Comparison of ENCODE assay signal across 14 cellular contexts in the genomic region with DNA sequence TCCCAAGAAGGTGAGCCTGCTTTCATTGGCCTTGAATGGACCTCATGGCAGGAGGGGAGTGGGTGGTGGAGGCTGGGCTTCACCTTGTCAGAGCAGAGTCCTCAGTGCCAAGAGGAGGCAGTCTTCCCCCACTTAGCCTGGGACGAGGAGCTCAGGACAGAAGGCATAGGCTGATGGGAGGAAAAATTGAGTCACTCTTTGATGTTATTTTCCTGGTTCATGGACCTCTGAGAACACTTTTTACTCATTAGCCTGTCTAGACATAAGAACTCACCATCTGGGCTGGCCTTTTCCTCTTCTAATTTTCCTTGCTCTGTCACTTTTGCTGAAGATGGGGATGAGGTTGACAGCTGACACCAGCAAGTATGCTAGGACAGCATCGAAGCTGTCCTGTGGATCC.
DNase-seq lines count a peak whose midpoint lies in the region; TF ChIP-seq lines count a peak whose summit lies in the region.
"Had no signal": no experiment of that assay in that cellular context is flagged by ENCODE, and none has a peak within 500 bp of the region (broad histone marks: within the 10 kb centered on the region; RNA-seq: fewer than 3 reads in every experiment).

No MANE protein-coding gene starts in this region.

- no peaks in the 10 kb centered on the region for H3K36me3 Mint-ChIP-seq in activated T-helper 1 cell treated with anti-CD3 and anti-CD28 coated beads, Interleukin-12 subunit alpha, Interleukin-12 subunit beta, Interleukin-2, Interleukin-4 antibody, amounts not matched to agents 30 ng/mL and 10 ng/mL and 1 ng/mL, durations not matched to agents 14 hours and 24 hours and 36 hours (ENCODE audit: low read depth)

- H3K9me3 ChIP-seq in thyroid gland = no peaks in the 10 kb centered on the region
- H3K9me3 ChIP-seq: pancreas, tibial artery had no signal

- WGBS in thyroid gland, 2 donors = 78 to 89% methylated on average over 2 of the region's 2 CpGs

- H3K4me3 Mint-ChIP-seq in activated T-helper 1 cell treated with anti-CD3 and anti-CD28 coated beads, Interleukin-12 subunit alpha, Interleukin-12 subunit beta, Interleukin-2, Interleukin-4 antibody, amounts not matched to agents 30 ng/mL and 10 ng/mL and 1 ng/mL, durations not matched to agents 14 hours and 24 hours and 36 hours = no peak overlapping the region
- H3K4me3 Mint-ChIP-seq: activated T-cell treated with anti-CD3 and anti-CD28 coated beads, Interleukin-2, amount 50 U/mL, for 4 hours; B cell had no signal

- H3K4me3 ChIP-seq in thyroid gland (replicated peaks in 1 of 3) = no peak overlapping the region
- H3K4me3 ChIP-seq: pancreas, tibial artery had no signal

- no peaks in the 10 kb centered on the region for H3K4me1 ChIP-seq in thyroid gland
- H3K4me1 ChIP-seq: pancreas had no signal

- DNase-seq in stimulated activated CD4-positive, alpha-beta T cell treated with anti-CD3 and anti-CD28 coated beads, Interleukin-15, amount 100 ng/mL, for 24 hours = peak; percentile 28
- DNase-seq in stimulated activated CD4-positive, alpha-beta T cell treated with anti-CD3 and anti-CD28 coated beads, Interleukin-4, amount 100 ng/mL, for 4 hours = no peak
- no peak for DNase-seq in activated T-helper 1 cell treated with anti-CD3 and anti-CD28 coated beads, Interleukin-12 subunit alpha, Interleukin-12 subunit beta, Interleukin-2, Interleukin-4 antibody, amounts not matched to agents 30 ng/mL and 10 ng/mL and 1 ng/mL, durations not matched to agents 14 hours and 24 hours and 36 hours (ENCODE audit: low spot score)
- peak; percentile 80 for DNase-seq in glomerular visceral epithelial cell (ENCODE audit: extremely low spot score)
- no peak for DNase-seq in effector CD8-positive, alpha-beta T cell (lab: John Stamatoyannopoulos, UW)
- no peak for DNase-seq in thyroid gland
- DNase-seq in activated CD8-positive, alpha-beta memory T cell treated with anti-CD3 and anti-CD28 coated beads for 24 hours = no peak
- DNase-seq in NCI-H345 (lab: John Stamatoyannopoulos, UW) = no peak
- DNase-seq: activated T-cell treated with anti-CD3 and anti-CD28 coated beads, Interleukin-2, amount 50 U/mL, for 4 hours; NCI-H2227 treated with DMSO at 0.1 percent for 48 hours; tibial artery had no signal

- no peak for TF ChIP-seq CTCF in thyroid gland (IDR thresholded peaks at IDR 0.05)

- peaks cover 37% of the 10 kb centered on the region for H3K4me1 Mint-ChIP-seq in activated T-helper 1 cell treated with anti-CD3 and anti-CD28 coated beads, Interleukin-12 subunit alpha, Interleukin-12 subunit beta, Interleukin-2, Interleukin-4 antibody, amounts not matched to agents 30 ng/mL and 10 ng/mL and 1 ng/mL, durations not matched to agents 14 hours and 24 hours and 36 hours (ENCODE audit: low read depth)

- peaks cover 8% of the 10 kb centered on the region for H3K27me3 Mint-ChIP-seq in activated T-helper 1 cell treated with anti-CD3 and anti-CD28 coated beads, Interleukin-12 subunit alpha, Interleukin-12 subunit beta, Interleukin-2, Interleukin-4 antibody, amounts not matched to agents 30 ng/mL and 10 ng/mL and 1 ng/mL, durations not matched to agents 14 hours and 24 hours and 36 hours (ENCODE audit: insufficient read depth)

- intact Hi-C loops in activated T-helper 1 cell treated with anti-CD3 and anti-CD28 coated beads, Interleukin-12 subunit alpha, Interleukin-12 subunit beta, Interleukin-2, Interleukin-4 antibody, amounts not matched to agents 30 ng/mL and 10 ng/mL and 1 ng/mL, durations not matched to agents 14 hours and 24 hours and 36 hours (cut with micrococcal nuclease) = loop anchor here (5.0 kb wide), 1 partner anchor 393 kb away; no protein-coding TSS in a partner anchor
- intact Hi-C loops in thyroid gland (cut with DNase I) = no loop called here

- H3K27ac ChIP-seq in thyroid gland = no peak overlapping the region
- H3K27ac ChIP-seq: pancreas, tibial artery, VCaP had no signal

- no peak for TF ChIP-seq POLR2A in thyroid gland (IDR thresholded peaks at IDR 0.05)

- H3K27ac Mint-ChIP-seq in activated T-helper 1 cell treated with anti-CD3 and anti-CD28 coated beads, Interleukin-12 subunit alpha, Interleukin-12 subunit beta, Interleukin-2, Interleukin-4 antibody, amounts not matched to agents 30 ng/mL and 10 ng/mL and 1 ng/mL, durations not matched to agents 14 hours and 24 hours and 36 hours = peak overlapping the region; percentile 21
- H3K27ac Mint-ChIP-seq: B cell had no signal

- no peaks in the 10 kb centered on the region for H3K9me3 Mint-ChIP-seq in activated T-helper 1 cell treated with anti-CD3 and anti-CD28 coated beads, Interleukin-12 subunit alpha, Interleukin-12 subunit beta, Interleukin-2, Interleukin-4 antibody, amounts not matched to agents 30 ng/mL and 10 ng/mL and 1 ng/mL, durations not matched to agents 14 hours and 24 hours and 36 hours
- H3K9me3 Mint-ChIP-seq: activated T-cell treated with anti-CD3 and anti-CD28 coated beads, Interleukin-2, amount 50 U/mL, for 4 hours had no signal

- H3K27me3 ChIP-seq in thyroid gland = no peaks in the 10 kb centered on the region
- H3K27me3 ChIP-seq: pancreas, tibial artery had no signal

- H3K36me3 ChIP-seq in thyroid gland = no peaks in the 10 kb centered on the region
- H3K36me3 ChIP-seq: pancreas, tibial artery had no signal

Comparison
In these comparisons a context has a peak if more than half of its experiments do, and no peak if none do; other contexts are left out.
1. DNase-seq: peak in stimulated activated CD4-positive, alpha-beta T cell treated with anti-CD3 and anti-CD28 coated beads, Interleukin-15, amount 100 ng/mL, for 24 hours (single experiment) and glomerular visceral epithelial cell (single experiment); none in stimulated activated CD4-positive, alpha-beta T cell treated with anti-CD3 and anti-CD28 coated beads, Interleukin-4, amount 100 ng/mL, for 4 hours (0 of 2), activated T-helper 1 cell treated with anti-CD3 and anti-CD28 coated beads, Interleukin-12 subunit alpha, Interleukin-12 subunit beta, Interleukin-2, Interleukin-4 antibody, amounts not matched to agents 30 ng/mL and 10 ng/mL and 1 ng/mL, durations not matched to agents 14 hours and 24 hours and 36 hours (single experiment), effector CD8-positive, alpha-beta T cell (single experiment), thyroid gland (0 of 2), activated CD8-positive, alpha-beta memory T cell treated with anti-CD3 and anti-CD28 coated beads for 24 hours (single experiment) and NCI-H345 (single experiment).